ENCODE assay signal across 21 cellular contexts in genomic region chrX:12315526-12315925, GRCh38.
DNase-seq lines count a peak whose midpoint lies in the region; ATAC-seq, FAIRE-seq and TF ChIP-seq lines count a peak whose summit lies in the region.
"Had no signal": no experiment of that assay in that cellular context is flagged by ENCODE, and none has a peak within 500 bp of the region (broad histone marks: within the 10 kb centered on the region; RNA-seq: fewer than 3 reads in every experiment).

No MANE protein-coding gene starts in this region.

- H3K4me1 Mint-ChIP-seq in astrocyte (ENCODE audit: low read depth, unreplicated experiment) = no peaks in the 10 kb centered on the region
- H3K4me1 Mint-ChIP-seq: CD4-positive, alpha-beta memory T cell; IgD-negative memory B cell had no signal

- H3K23ac ChIP-seq in trophoblast cell (ENCODE audit: low read length) = no peak overlapping the region

- H4K20me1 ChIP-seq in astrocyte (ENCODE audit: insufficient read depth, low read length) = no peaks in the 10 kb centered on the region
- H4K20me1 ChIP-seq: BLaER1 had no signal

- WGBS in trophoblast cell (ENCODE audit: extremely low coverage, insufficient coverage, insufficient read length) = no CpG with 5 or more reads among the region's 2 CpGs
- WGBS in tibial nerve, 2 donors = 43 to 61% methylated on average over 2 of the region's 2 CpGs

- H3K4me3 ChIP-seq in AG10803 (ENCODE audit: low read length) (no peak overlapping the region), astrocyte (ENCODE audit: insufficient read depth, low read depth, low read length) (no peak overlapping the region), trophoblast cell (ENCODE audit: low read depth, low read length) (no peak overlapping the region), tibial nerve (no peak overlapping the region)
- H3K4me3 ChIP-seq: BLaER1, GM23248, SJSA1 had no signal

- H3K9ac ChIP-seq in astrocyte (ENCODE audit: low read length) (no peak overlapping the region), trophoblast cell (ENCODE audit: low read length) (no peak overlapping the region)
- H3K9ac ChIP-seq: BLaER1, GM23248 had no signal

- no peak overlapping the region for H3K4ac ChIP-seq in trophoblast cell (ENCODE audit: low read depth, low read length)

- no peak overlapping the region for H2BK120ac ChIP-seq in trophoblast cell (ENCODE audit: insufficient read depth, low read length, poor library complexity)

- no peak overlapping the region for H3K4me3 Mint-ChIP-seq in astrocyte (ENCODE audit: unreplicated experiment)
- H3K4me3 Mint-ChIP-seq: H9, IgD-negative memory B cell had no signal

- H2AFZ ChIP-seq in astrocyte (ENCODE audit: low read depth, low read length) (no peak overlapping the region), trophoblast cell (ENCODE audit: insufficient read depth, low read length, poor library complexity) (no peak overlapping the region)
- H2AFZ ChIP-seq: GM23248 had no signal

- no peaks in the 10 kb centered on the region for H3K9me3 ChIP-seq in astrocyte (ENCODE audit: insufficient read depth, low read depth, low read length)
- H3K9me3 ChIP-seq in trophoblast cell (ENCODE audit: insufficient read depth, low read depth, low read length) = no peaks in the 10 kb centered on the region
- H3K9me3 ChIP-seq in tibial nerve = no peaks in the 10 kb centered on the region
- H3K9me3 ChIP-seq: BLaER1, SJSA1 had no signal

- TF ChIP-seq POLR2A in tibial nerve (IDR thresholded peaks at IDR 0.05) = no peak

- H3K79me1 ChIP-seq in trophoblast cell (ENCODE audit: low read length) = no peaks in the 10 kb centered on the region

- DNase-seq in AG10803 (ENCODE audit: low read depth) (peak; percentile 54), GM19239 (ENCODE audit: insufficient read length, low spot score) (no peak), astrocyte (ENCODE audit: low read depth) (no peak), trophoblast cell (peak; percentile 6 to 61), tibial nerve (ENCODE audit: low spot score in 2 of 2) (no peak), hippocampal formation (lab: John Stamatoyannopoulos, UW) (no peak)
- DNase-seq: CD4-positive, alpha-beta memory T cell; DND-41; GDM1; GM23248; H9; NCI-H1694 treated with DMSO at 0.1 percent for 48 hours; NCI-H2081 treated with DMSO at 0.1 percent for 48 hours; NCI-H2171 treated with DMSO at 0.1 percent for 48 hours; NCI-H446; NCI-H526 had no signal

- no peak for ATAC-seq in GM18870 (IDR thresholded peaks at IDR 0.05; ENCODE audit: unreplicated experiment)
- ATAC-seq: Right ventricle myocardium inferior had no signal

- TF ChIP-seq EP300 in tibial nerve (IDR thresholded peaks at IDR 0.05) = no peak

- H3K27ac ChIP-seq in astrocyte (ENCODE audit: low read depth, low read length) (no peak overlapping the region), trophoblast cell (ENCODE audit: low read depth, low read length) (no peak overlapping the region), tibial nerve (no peak overlapping the region)
- H3K27ac ChIP-seq: BLaER1, GM23248, SJSA1 had no signal

- H3K79me2 ChIP-seq in astrocyte (ENCODE audit: insufficient read depth, low read length) (no peaks in the 10 kb centered on the region), trophoblast cell (ENCODE audit: control insufficient read depth, insufficient read depth, low read length, poor library complexity) (no peaks in the 10 kb centered on the region)

- no peak overlapping the region for H4K91ac ChIP-seq in trophoblast cell (ENCODE audit: low read depth, low read length)

- no peak overlapping the region for H3K14ac ChIP-seq in trophoblast cell (ENCODE audit: low read length)

- H3K4me1 ChIP-seq in astrocyte (ENCODE audit: insufficient read depth, low read length) (no peaks in the 10 kb centered on the region), trophoblast cell (ENCODE audit: control insufficient read depth in 1 of 2, insufficient read depth in 2 of 2, low read length in 2 of 2) (no peaks in the 10 kb centered on the region), tibial nerve (no peaks in the 10 kb centered on the region)
- H3K4me1 ChIP-seq: BLaER1, SJSA1 had no signal

- no peak overlapping the region for H2BK5ac ChIP-seq in trophoblast cell (ENCODE audit: low read depth, low read length, poor library complexity)

- FAIRE-seq in GM19239 (lab: Jason Lieb, UNC) (peak; percentile 39), astrocyte (lab: Jason Lieb, UNC) (peak; percentile 58)

- no peak overlapping the region for H3K4me2 ChIP-seq in astrocyte (ENCODE audit: low read length)
- H3K4me2 ChIP-seq in trophoblast cell (ENCODE audit: low read length) = no peak overlapping the region
- H3K4me2 ChIP-seq: BLaER1 had no signal

- no peaks in the 10 kb centered on the region for H3K27me3 Mint-ChIP-seq in astrocyte (ENCODE audit: low read depth, unreplicated experiment)
- H3K27me3 Mint-ChIP-seq: CD4-positive, alpha-beta memory T cell had no signal

- no peak overlapping the region for H3K27ac Mint-ChIP-seq in astrocyte (ENCODE audit: unreplicated experiment)
- H3K27ac Mint-ChIP-seq: CD4-positive, alpha-beta memory T cell; H9; IgD-negative memory B cell had no signal

- H3K27me3 ChIP-seq in astrocyte (ENCODE audit: insufficient read depth, low read length) (no peaks in the 10 kb centered on the region), trophoblast cell (ENCODE audit: insufficient read depth, low read length) (no peaks in the 10 kb centered on the region), tibial nerve (no peaks in the 10 kb centered on the region)
- H3K27me3 ChIP-seq: SJSA1 had no signal

- no peak overlapping the region for H4K12ac ChIP-seq in trophoblast cell (ENCODE audit: low read depth, low read length)

- H3K36me3 Mint-ChIP-seq in astrocyte (ENCODE audit: low read depth, unreplicated experiment) = no peaks in the 10 kb centered on the region
- H3K36me3 Mint-ChIP-seq: CD4-positive, alpha-beta memory T cell; IgD-negative memory B cell had no signal

- no peak overlapping the region for H2BK12ac ChIP-seq in trophoblast cell (ENCODE audit: low read length)

- no peak for TF ChIP-seq CTCF in AG10803 (conservative IDR thresholded peaks at IDR 0.05; ENCODE audit: low read length)
- TF ChIP-seq CTCF in astrocyte (IDR thresholded peaks at IDR 0.05; ENCODE audit: insufficient read depth, low read depth, low read length) = no peak
- TF ChIP-seq CTCF in tibial nerve (IDR thresholded peaks at IDR 0.05) = no peak

- no peak overlapping the region for H2AK5ac ChIP-seq in trophoblast cell (ENCODE audit: low read length)

- no peak overlapping the region for H4K8ac ChIP-seq in trophoblast cell (ENCODE audit: low read depth, low read length)

- H3K36me3 ChIP-seq in astrocyte (ENCODE audit: insufficient read depth, low read length) (no peaks in the 10 kb centered on the region), trophoblast cell (ENCODE audit: control insufficient read depth in 1 of 2, insufficient read depth in 2 of 2, low read length in 2 of 2) (no peaks in the 10 kb centered on the region), tibial nerve (no peaks in the 10 kb centered on the region)
- H3K36me3 ChIP-seq: BLaER1, SJSA1 had no signal

- H3K9me3 Mint-ChIP-seq in astrocyte (ENCODE audit: unreplicated experiment) = peaks cover 3% of the 10 kb centered on the region

- H3K18ac ChIP-seq in trophoblast cell (ENCODE audit: low read length) = no peak overlapping the region

Comparison
In these comparisons a context has a peak if more than half of its experiments do, and no peak if none do; other contexts are left out.
1. DNase-seq: peak in AG10803 (single experiment) and trophoblast cell (2 of 2); none in GM19239 (single experiment), astrocyte (single experiment), tibial nerve (0 of 2) and hippocampal formation (0 of 2).